In genomic region chr17:795276-795675, GRCh38 we compare ENCODE assay signal across 11 cellular contexts. TPM values are rescaled to one million over a fixed set of nuclear protein-coding genes. Genes with fewer than 3 reads are reported as not detected.
A peak's percentile ranks its signal among the peaks of the same experiment; 100 is the strongest.
DNase-seq lines count a peak whose midpoint lies in the region; ATAC-seq and TF ChIP-seq lines count a peak whose summit lies in the region.
"Had no signal": no experiment of that assay in that cellular context is flagged by ENCODE, and none has a peak within 500 bp of the region (broad histone marks: within the 10 kb centered on the region; RNA-seq: fewer than 3 reads in every experiment).

No MANE protein-coding gene starts in this region.

- intact Hi-C loops in ascending aorta (cut with DNase I): loop anchor here (5.0 kb wide), 1 partner anchor 262 kb away; no protein-coding TSS in a partner anchor
- intact Hi-C loops in left ventricle myocardium superior (cut with micrococcal nuclease): loop anchor here (10.0 kb wide), 1 partner anchor 250 kb away; no protein-coding TSS in a partner anchor
- intact Hi-C loops in sigmoid colon (cut with DNase I): loop anchor here (1.0 to 10.0 kb wide), 3 partner anchors 52 to 260 kb away; no protein-coding TSS in a partner anchor

- H3K9me3 ChIP-seq in BE2C (no peaks in the 10 kb centered on the region), ascending aorta (no peaks in the 10 kb centered on the region), sigmoid colon (no peaks in the 10 kb centered on the region)

- WGBS in sigmoid colon, 2 donors: 69 to 77% methylated on average over 14 of the region's 14 CpGs

- no peak overlapping the region for H3K27ac Mint-ChIP-seq in immature natural killer cell
- H3K27ac Mint-ChIP-seq: natural killer cell treated with Interleukin-12 subunit alpha and Interleukin-12 subunit beta and Interleukin-15 and Interleukin-18, amount 100 ng/mL, for 72 hours; T-helper 1 cell treated with Interleukin-12 subunit alpha and Interleukin-12 subunit beta and Interleukin-4 antibody, amounts not matched to agents 30 μg/mL and 1 μg/mL, for 36 hours had no signal

- peaks cover 0 to 3% (median 1%) of the 10 kb centered on the region in 3 donors for H3K27me3 Mint-ChIP-seq in immature natural killer cell (ENCODE audit: low read depth in 3 of 3)
- H3K27me3 Mint-ChIP-seq: effector memory CD8-positive, alpha-beta T cell; natural killer cell treated with Interleukin-12 subunit alpha and Interleukin-12 subunit beta and Interleukin-15 and Interleukin-18, amount 100 ng/mL, for 72 hours had no signal

- no peaks in the 10 kb centered on the region for H3K4me1 ChIP-seq in BE2C
- peaks cover 0 to 7% of the 10 kb centered on the region in 2 donors for H3K4me1 ChIP-seq in ascending aorta
- peaks cover 0 to 28% (median 23%) of the 10 kb centered on the region in 4 donors for H3K4me1 ChIP-seq in sigmoid colon

- TF ChIP-seq CTCF in BE2C (IDR thresholded peaks at IDR 0.05; ENCODE audit: low read depth, low read length): no peak
- no peak for TF ChIP-seq CTCF in ascending aorta (IDR thresholded peaks at IDR 0.05)
- TF ChIP-seq CTCF in sigmoid colon (IDR thresholded peaks at IDR 0.05): no peak

- H3K36me3 ChIP-seq in BE2C: no peaks in the 10 kb centered on the region; the same call in 1 of the 2 replicates
- peaks cover 6 to 14% of the 10 kb centered on the region in 2 donors for H3K36me3 ChIP-seq in ascending aorta
- H3K36me3 ChIP-seq in sigmoid colon: peaks cover 13 to 39% (median 16%) of the 10 kb centered on the region in 4 donors

- TF ChIP-seq POLR2A in sigmoid colon (IDR thresholded peaks at IDR 0.05): no peak

- no peak overlapping the region for H3K4me3 Mint-ChIP-seq in immature natural killer cell
- H3K4me3 Mint-ChIP-seq: effector memory CD8-positive, alpha-beta T cell; natural killer cell treated with Interleukin-12 subunit alpha and Interleukin-12 subunit beta and Interleukin-15 and Interleukin-18, amount 100 ng/mL, for 72 hours; T-helper 1 cell treated with Interleukin-12 subunit alpha and Interleukin-12 subunit beta and Interleukin-4 antibody, amounts not matched to agents 30 μg/mL and 1 μg/mL, for 36 hours had no signal

- peaks cover 5 to 16% (median 11%) of the 10 kb centered on the region in 3 donors for H3K36me3 Mint-ChIP-seq in immature natural killer cell

- H3K4me3 ChIP-seq in BE2C (ENCODE audit: low read depth, low read length) (peak overlapping the region; percentile 41), ascending aorta (peak overlapping the region in 1 of 2 donors; percentile 52), sigmoid colon (peak overlapping the region in 3 of 4 donors; percentile 18 to 31 (median 19))

- H3K9me3 Mint-ChIP-seq in immature natural killer cell: no peaks in the 10 kb centered on the region
- H3K9me3 Mint-ChIP-seq: effector memory CD8-positive, alpha-beta T cell; natural killer cell treated with Interleukin-12 subunit alpha and Interleukin-12 subunit beta and Interleukin-15 and Interleukin-18, amount 100 ng/mL, for 72 hours; T-helper 1 cell treated with Interleukin-12 subunit alpha and Interleukin-12 subunit beta and Interleukin-4 antibody, amounts not matched to agents 30 μg/mL and 1 μg/mL, for 36 hours had no signal

- peak overlapping the region; percentile 8 to 35 for H3K27ac ChIP-seq in ascending aorta
- H3K27ac ChIP-seq in sigmoid colon: peak overlapping the region; percentile 67 to 78 (median 75)

- DNase-seq in BE2C (no peak), ascending aorta (ENCODE audit: low spot score in 2 of 2) (no peak), left ventricle myocardium superior (peak; percentile 35), sigmoid colon (no peak), immature natural killer cell (no peak), NCI-H1436 (lab: John Stamatoyannopoulos, UW) (no peak), RPMI8226 (no peak)

- peaks cover 7 to 10% of the 10 kb centered on the region in 2 donors for H3K4me1 Mint-ChIP-seq in immature natural killer cell

- peak; percentile 2 for ATAC-seq in left ventricle myocardium superior
- no peak for ATAC-seq in HG02678 (IDR thresholded peaks at IDR 0.05; ENCODE audit: unreplicated experiment)

- no peak for TF ChIP-seq EP300 in sigmoid colon (IDR thresholded peaks at IDR 0.05)

- H3K27me3 ChIP-seq in BE2C: no peaks in the 10 kb centered on the region
- H3K27me3 ChIP-seq in ascending aorta: no peaks in the 10 kb centered on the region
- no peaks in the 10 kb centered on the region for H3K27me3 ChIP-seq in sigmoid colon

RNA-seq across cellular contexts. Expression of gene MRM3, which starts 13.1 kb away (rescaled TPM):
- 23.0 TPM for polyA plus RNA-seq in BE2C (2012; ENCODE audit: insufficient read depth, insufficient read length, low read depth)
- 17.0 TPM for total RNA-seq in ascending aorta
- total RNA-seq in left ventricle myocardium superior: 22.4 TPM
- total RNA-seq in sigmoid colon: 10 to 100 TPM; 11.0 to 22.4 (median 18.0) TPM
- 10 to 100 TPM; 10.4 to 17.4 (median 11.4) TPM for polyA plus RNA-seq in sigmoid colon
- polyA plus RNA-seq in immature natural killer cell: 10 to 100 TPM; 26.1 to 40.6 (median 27.5) TPM

RNA-seq across cellular contexts. Expression of gene GLOD4, which starts 13.2 kb away (rescaled TPM):
- polyA plus RNA-seq in BE2C (2012; ENCODE audit: insufficient read depth, insufficient read length, low read depth): 109 TPM
- 148 TPM for total RNA-seq in ascending aorta
- total RNA-seq in left ventricle myocardium superior: 29.9 TPM
- 10 to 100 TPM; 28.8 to 42.7 (median 35.7) TPM for total RNA-seq in sigmoid colon
- polyA plus RNA-seq in sigmoid colon: 10 to 100 TPM; 56.1 to 85.5 (median 79.3) TPM
- polyA plus RNA-seq in immature natural killer cell: 10 to 100 TPM; 90.8 to 94.9 (median 92.0) TPM

RNA-seq across cellular contexts. Expression of gene GEMIN4, which starts 43.2 kb away (rescaled TPM):
- polyA plus RNA-seq in BE2C (2012; ENCODE audit: insufficient read depth, insufficient read length, low read depth): 10.3 TPM
- 11.2 TPM for total RNA-seq in ascending aorta
- 14.1 TPM for total RNA-seq in left ventricle myocardium superior
- total RNA-seq in sigmoid colon: 10 to 100 TPM; 11.4 to 19.4 (median 15.7) TPM
- 10 to 100 TPM in 1 of 3 donors, 1 to 10 TPM in 2; 3.0 to 14.8 (median 4.9) TPM for polyA plus RNA-seq in sigmoid colon
- 10 to 100 TPM; 10.9 to 20.1 (median 11.4) TPM for polyA plus RNA-seq in immature natural killer cell
